8 cellular contexts compared by ENCODE assay signal in genomic region chr15:94327356-94327936, GRCh38.
DNase-seq lines count a peak whose midpoint lies in the region; ATAC-seq and TF ChIP-seq lines count a peak whose summit lies in the region.

No MANE protein-coding gene starts in this region.

- 77 to 86% (median 83%) methylated on average over 2 of the region's 2 CpGs for WGBS in stomach, 5 donors

- H3K27ac ChIP-seq in HL-60 (replicated peaks), result no peak overlapping the region
- H3K27ac ChIP-seq in stomach, result no peak overlapping the region

- DNase-seq in GM06990 (ENCODE audit: extremely low read depth, insufficient read length) (no peak), HL-60 (ENCODE audit: low read depth in 1 of 2, low spot score in 1 of 2) (no peak), SK-MEL-5 (ENCODE audit: low read depth, low spot score) (peak; percentile 69), foreskin melanocyte (peak; percentile 41), stomach (no peak), NCI-H128 (lab: John Stamatoyannopoulos, UW; ENCODE audit: unreplicated experiment) (no peak)
- DNase-seq in activated CD4-positive, CD25-positive, alpha-beta regulatory T cell treated with anti-CD3 and anti-CD28 coated beads, Interleukin-2, amount 50 U/mL, for 72 hours, result no peak

- in situ Hi-C loops in SK-MEL-5 (cut with HindIII; ENCODE audit: low pct_unique_long_range_greater_than_20kb, low sequenced_read_pairs), result loop anchor here (25.0 kb wide), 1 partner anchor 165 kb away; no protein-coding TSS in a partner anchor

- intact Hi-C loops in stomach (cut with DNase I; ENCODE audit: low total_unique reads), result no loop called here

- no peak for TF ChIP-seq POLR2A in stomach (IDR thresholded peaks at IDR 0.05)

- TF ChIP-seq EP300 in stomach (IDR thresholded peaks at IDR 0.05), result no peak

- ATAC-seq in HG02759 (IDR thresholded peaks at IDR 0.05; ENCODE audit: unreplicated experiment), result no peak

- no peaks in the 10 kb centered on the region for H3K36me3 ChIP-seq in GM06990 (ENCODE audit: control insufficient read depth, insufficient read depth, low read length)
- H3K36me3 ChIP-seq in stomach, result no peaks in the 10 kb centered on the region

- no peaks in the 10 kb centered on the region for H3K9me3 ChIP-seq in stomach

- no peak overlapping the region for H3K4me3 ChIP-seq in GM06990 (replicated peaks; ENCODE audit: low read depth, low read length)
- H3K4me3 ChIP-seq in HL-60 (replicated peaks; ENCODE audit: insufficient read depth, low read length), result no peak overlapping the region
- no peak overlapping the region for H3K4me3 ChIP-seq in stomach

- TF ChIP-seq CTCF in GM06990 (IDR thresholded peaks at IDR 0.05; ENCODE audit: insufficient read depth, low read length, poor library complexity, severe bottlenecking) (peak; percentile 57), HL-60 (IDR thresholded peaks at IDR 0.05; ENCODE audit: insufficient read depth, low read length) (peak; percentile 20), stomach (IDR thresholded peaks at IDR 0.05) (peak in 5 of 7 experiments; percentile 36 to 71 (median 45))

- H3K4me1 ChIP-seq in stomach, result peaks cover 6 to 25% (median 9%) of the 10 kb centered on the region in 4 donors

- no peaks in the 10 kb centered on the region for H3K27me3 ChIP-seq in GM06990 (replicated peaks; ENCODE audit: control insufficient read depth, insufficient read depth, low read length)
- H3K27me3 ChIP-seq in HL-60 (ENCODE audit: insufficient read depth, poor library complexity, severe bottlenecking), result no peaks in the 10 kb centered on the region
- H3K27me3 ChIP-seq in stomach, result no peaks in the 10 kb centered on the region

Comparison
In these comparisons a context has a peak if more than half of its experiments do, and no peak if none do; other contexts are left out.
1. DNase-seq: peak in SK-MEL-5 (single experiment) and foreskin melanocyte (single experiment); none in GM06990 (single experiment), HL-60 (0 of 2), stomach (single experiment), NCI-H128 (single experiment) and activated CD4-positive, CD25-positive, alpha-beta regulatory T cell treated with anti-CD3 and anti-CD28 coated beads, Interleukin-2, amount 50 U/mL, for 72 hours (single experiment).
2. Peak in every context shown above with its lines, with median percentiles within 50 percentile points of each other: CTCF ChIP-seq.